ENCODE assay signal across 1 cellular context in the genomic region with DNA sequence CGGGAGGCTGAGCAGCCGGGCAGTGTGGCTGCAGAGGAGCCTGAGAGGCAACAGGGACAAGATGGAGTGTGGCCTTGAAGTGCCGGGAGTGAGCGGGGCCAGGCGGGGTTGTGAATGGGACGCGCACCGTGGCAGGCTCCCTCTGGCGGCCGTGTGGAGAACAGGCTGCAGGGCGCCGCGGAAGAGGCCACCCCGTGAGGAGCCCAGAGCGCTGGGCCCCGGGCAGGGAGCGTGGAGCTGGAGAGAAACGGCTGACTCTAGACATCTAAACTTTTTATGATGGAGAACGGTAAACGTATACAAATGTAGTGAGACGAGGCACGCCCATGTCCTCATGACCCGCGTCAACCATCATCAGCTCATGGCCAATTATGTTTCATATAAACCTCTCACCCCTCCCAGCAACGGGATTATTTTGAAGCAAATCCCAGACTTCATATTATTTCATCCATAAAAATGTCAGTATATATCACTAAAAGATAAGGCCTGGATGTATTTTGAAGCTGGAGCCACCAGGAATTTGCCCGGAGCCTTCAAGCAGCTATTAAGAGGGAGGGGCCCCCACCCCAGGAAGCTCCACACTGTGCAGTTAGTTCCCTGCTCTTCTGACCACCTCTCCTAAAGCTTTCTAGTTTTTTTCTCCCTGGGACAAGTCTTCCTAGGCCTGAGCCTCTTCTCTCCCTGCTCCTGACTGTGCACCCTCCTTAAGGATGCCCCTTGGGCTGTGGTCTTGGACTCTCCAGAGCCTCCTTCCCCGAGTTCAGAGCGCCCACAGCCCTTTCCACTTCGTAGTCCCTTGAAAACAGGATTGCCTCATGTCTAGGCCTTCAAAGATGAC.
TF ChIP-seq lines count a peak whose summit lies in the region.

No MANE protein-coding gene starts in this region.

TF ChIP-seq in HEK293, 187 proteins besides CTCF, POLR2A, EP300 and RAD21 (continued from another document and continues in another):
- TF ChIP-seq, protein P1, sequence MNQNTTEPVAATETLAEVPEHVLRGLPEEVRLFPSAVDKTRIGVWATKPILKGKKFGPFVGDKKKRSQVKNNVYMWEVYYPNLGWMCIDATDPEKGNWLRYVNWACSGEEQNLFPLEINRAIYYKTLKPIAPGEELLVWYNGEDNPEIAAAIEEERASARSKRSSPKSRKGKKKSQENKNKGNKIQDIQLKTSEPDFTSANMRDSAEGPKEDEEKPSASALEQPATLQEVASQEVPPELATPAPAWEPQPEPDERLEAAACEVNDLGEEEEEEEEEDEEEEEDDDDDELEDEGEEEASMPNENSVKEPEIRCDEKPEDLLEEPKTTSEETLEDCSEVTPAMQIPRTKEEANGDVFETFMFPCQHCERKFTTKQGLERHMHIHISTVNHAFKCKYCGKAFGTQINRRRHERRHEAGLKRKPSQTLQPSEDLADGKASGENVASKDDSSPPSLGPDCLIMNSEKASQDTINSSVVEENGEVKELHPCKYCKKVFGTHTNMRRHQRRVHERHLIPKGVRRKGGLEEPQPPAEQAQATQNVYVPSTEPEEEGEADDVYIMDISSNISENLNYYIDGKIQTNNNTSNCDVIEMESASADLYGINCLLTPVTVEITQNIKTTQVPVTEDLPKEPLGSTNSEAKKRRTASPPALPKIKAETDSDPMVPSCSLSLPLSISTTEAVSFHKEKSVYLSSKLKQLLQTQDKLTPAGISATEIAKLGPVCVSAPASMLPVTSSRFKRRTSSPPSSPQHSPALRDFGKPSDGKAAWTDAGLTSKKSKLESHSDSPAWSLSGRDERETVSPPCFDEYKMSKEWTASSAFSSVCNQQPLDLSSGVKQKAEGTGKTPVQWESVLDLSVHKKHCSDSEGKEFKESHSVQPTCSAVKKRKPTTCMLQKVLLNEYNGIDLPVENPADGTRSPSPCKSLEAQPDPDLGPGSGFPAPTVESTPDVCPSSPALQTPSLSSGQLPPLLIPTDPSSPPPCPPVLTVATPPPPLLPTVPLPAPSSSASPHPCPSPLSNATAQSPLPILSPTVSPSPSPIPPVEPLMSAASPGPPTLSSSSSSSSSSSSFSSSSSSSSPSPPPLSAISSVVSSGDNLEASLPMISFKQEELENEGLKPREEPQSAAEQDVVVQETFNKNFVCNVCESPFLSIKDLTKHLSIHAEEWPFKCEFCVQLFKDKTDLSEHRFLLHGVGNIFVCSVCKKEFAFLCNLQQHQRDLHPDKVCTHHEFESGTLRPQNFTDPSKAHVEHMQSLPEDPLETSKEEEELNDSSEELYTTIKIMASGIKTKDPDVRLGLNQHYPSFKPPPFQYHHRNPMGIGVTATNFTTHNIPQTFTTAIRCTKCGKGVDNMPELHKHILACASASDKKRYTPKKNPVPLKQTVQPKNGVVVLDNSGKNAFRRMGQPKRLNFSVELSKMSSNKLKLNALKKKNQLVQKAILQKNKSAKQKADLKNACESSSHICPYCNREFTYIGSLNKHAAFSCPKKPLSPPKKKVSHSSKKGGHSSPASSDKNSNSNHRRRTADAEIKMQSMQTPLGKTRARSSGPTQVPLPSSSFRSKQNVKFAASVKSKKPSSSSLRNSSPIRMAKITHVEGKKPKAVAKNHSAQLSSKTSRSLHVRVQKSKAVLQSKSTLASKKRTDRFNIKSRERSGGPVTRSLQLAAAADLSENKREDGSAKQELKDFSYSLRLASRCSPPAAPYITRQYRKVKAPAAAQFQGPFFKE (tag by site-specific recombination; IDR thresholded peaks at IDR 0.05; ENCODE audit: borderline replicate concordance), result no peak
- TF ChIP-seq ZNF692 (tag by site-specific recombination; IDR thresholded peaks at IDR 0.05) (peak; percentile 97), ZNF426 (tag by site-specific recombination; IDR thresholded peaks at IDR 0.05) (no peak), ZNF610 (tag by site-specific recombination; IDR thresholded peaks at IDR 0.05; ENCODE audit: borderline replicate concordance) (peak; percentile 85), ELK4 (IDR thresholded peaks at IDR 0.05; ENCODE audit: borderline replicate concordance, low read depth, low read length) (no peak), ZNF664 (tag by site-specific recombination; IDR thresholded peaks at IDR 0.05) (no peak), IKZF3 (tag by site-specific recombination; IDR thresholded peaks at IDR 0.05) (no peak), ZNF184 (tag by site-specific recombination; IDR thresholded peaks at IDR 0.05) (no peak), PRDM10 (tag by site-specific recombination; IDR thresholded peaks at IDR 0.05) (peak; percentile 90), ZBTB44 (tag by site-specific recombination; IDR thresholded peaks at IDR 0.05) (no peak; the same call in 1 of the 2 replicates), ZNF350 (tag by site-specific recombination; IDR thresholded peaks at IDR 0.05) (no peak), GLI2 (tag by site-specific recombination; IDR thresholded peaks at IDR 0.05; ENCODE audit: borderline replicate concordance, low read depth) (no peak; the same call in 1 of the 2 replicates), ZNF169 (tag by site-specific recombination; IDR thresholded peaks at IDR 0.05) (no peak), REST (tag by site-specific recombination; IDR thresholded peaks at IDR 0.05) (no peak), ZNF792 (tag by site-specific recombination; IDR thresholded peaks at IDR 0.05) (no peak), ZBTB20 (tag by site-specific recombination; IDR thresholded peaks at IDR 0.05) (peak; percentile 99)
- TF ChIP-seq, protein P2, sequence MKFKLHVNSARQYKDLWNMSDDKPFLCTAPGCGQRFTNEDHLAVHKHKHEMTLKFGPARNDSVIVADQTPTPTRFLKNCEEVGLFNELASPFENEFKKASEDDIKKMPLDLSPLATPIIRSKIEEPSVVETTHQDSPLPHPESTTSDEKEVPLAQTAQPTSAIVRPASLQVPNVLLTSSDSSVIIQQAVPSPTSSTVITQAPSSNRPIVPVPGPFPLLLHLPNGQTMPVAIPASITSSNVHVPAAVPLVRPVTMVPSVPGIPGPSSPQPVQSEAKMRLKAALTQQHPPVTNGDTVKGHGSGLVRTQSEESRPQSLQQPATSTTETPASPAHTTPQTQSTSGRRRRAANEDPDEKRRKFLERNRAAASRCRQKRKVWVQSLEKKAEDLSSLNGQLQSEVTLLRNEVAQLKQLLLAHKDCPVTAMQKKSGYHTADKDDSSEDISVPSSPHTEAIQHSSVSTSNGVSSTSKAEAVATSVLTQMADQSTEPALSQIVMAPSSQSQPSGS (tag by site-specific recombination; IDR thresholded peaks at IDR 0.05; ENCODE audit: low read depth), result no peak
- TF ChIP-seq, protein P3, sequence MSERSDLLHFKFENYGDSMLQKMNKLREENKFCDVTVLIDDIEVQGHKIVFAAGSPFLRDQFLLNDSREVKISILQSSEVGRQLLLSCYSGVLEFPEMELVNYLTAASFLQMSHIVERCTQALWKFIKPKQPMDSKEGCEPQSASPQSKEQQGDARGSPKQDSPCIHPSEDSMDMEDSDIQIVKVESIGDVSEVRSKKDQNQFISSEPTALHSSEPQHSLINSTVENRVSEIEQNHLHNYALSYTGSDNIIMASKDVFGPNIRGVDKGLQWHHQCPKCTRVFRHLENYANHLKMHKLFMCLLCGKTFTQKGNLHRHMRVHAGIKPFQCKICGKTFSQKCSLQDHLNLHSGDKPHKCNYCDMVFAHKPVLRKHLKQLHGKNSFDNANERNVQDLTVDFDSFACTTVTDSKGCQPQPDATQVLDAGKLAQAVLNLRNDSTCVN (tag by site-specific recombination; optimal IDR thresholded peaks at IDR 0.05), result peak; percentile 89
- TF ChIP-seq, protein P4, sequence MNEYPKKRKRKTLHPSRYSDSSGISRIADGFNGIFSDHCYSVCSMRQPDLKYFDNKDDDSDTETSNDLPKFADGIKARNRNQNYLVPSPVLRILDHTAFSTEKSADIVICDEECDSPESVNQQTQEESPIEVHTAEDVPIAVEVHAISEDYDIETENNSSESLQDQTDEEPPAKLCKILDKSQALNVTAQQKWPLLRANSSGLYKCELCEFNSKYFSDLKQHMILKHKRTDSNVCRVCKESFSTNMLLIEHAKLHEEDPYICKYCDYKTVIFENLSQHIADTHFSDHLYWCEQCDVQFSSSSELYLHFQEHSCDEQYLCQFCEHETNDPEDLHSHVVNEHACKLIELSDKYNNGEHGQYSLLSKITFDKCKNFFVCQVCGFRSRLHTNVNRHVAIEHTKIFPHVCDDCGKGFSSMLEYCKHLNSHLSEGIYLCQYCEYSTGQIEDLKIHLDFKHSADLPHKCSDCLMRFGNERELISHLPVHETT (tag by site-specific recombination; IDR thresholded peaks at IDR 0.05), result peak; percentile 53; the same call in 1 of the 2 replicates
- TF ChIP-seq, protein P5, sequence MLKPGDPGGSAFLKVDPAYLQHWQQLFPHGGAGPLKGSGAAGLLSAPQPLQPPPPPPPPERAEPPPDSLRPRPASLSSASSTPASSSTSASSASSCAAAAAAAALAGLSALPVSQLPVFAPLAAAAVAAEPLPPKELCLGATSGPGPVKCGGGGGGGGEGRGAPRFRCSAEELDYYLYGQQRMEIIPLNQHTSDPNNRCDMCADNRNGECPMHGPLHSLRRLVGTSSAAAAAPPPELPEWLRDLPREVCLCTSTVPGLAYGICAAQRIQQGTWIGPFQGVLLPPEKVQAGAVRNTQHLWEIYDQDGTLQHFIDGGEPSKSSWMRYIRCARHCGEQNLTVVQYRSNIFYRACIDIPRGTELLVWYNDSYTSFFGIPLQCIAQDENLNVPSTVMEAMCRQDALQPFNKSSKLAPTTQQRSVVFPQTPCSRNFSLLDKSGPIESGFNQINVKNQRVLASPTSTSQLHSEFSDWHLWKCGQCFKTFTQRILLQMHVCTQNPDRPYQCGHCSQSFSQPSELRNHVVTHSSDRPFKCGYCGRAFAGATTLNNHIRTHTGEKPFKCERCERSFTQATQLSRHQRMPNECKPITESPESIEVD (tag by site-specific recombination; IDR thresholded peaks at IDR 0.05), result peak; percentile 90
